13 cellular contexts compared by ENCODE assay signal in genomic region chr20:17822039-17822438, GRCh38.
DNase-seq lines count a peak whose midpoint lies in the region; ATAC-seq, FAIRE-seq and TF ChIP-seq lines count a peak whose summit lies in the region.
"Had no signal": no experiment of that assay in that cellular context is flagged by ENCODE, and none has a peak within 500 bp of the region (broad histone marks: within the 10 kb centered on the region; RNA-seq: fewer than 3 reads in every experiment).

No MANE protein-coding gene starts in this region.

- H3K27me3 ChIP-seq in GM12878 (replicated peaks in 1 of 2; ENCODE audit: control insufficient read depth in 2 of 2, insufficient read depth in 2 of 2, low read length in 1 of 2) (no peaks in the 10 kb centered on the region), upper lobe of right lung (no peaks in the 10 kb centered on the region)
- H3K27me3 ChIP-seq: heart right ventricle had no signal

- no peaks in the 10 kb centered on the region for H4K20me1 ChIP-seq in GM12878 (ENCODE audit: control insufficient read depth, insufficient read depth)

- TF ChIP-seq POLR2A in GM12878 (IDR thresholded peaks at IDR 0.05; ENCODE audit: low read depth, low read length), result no peak

- no peak for TF ChIP-seq RAD21 in GM12878 (IDR thresholded peaks at IDR 0.05; ENCODE audit: insufficient read depth, low read depth, low read length)

- H3K4me2 ChIP-seq in GM12878 (ENCODE audit: control insufficient read depth, insufficient read depth), result no peak overlapping the region

- POLR2A ChIA-PET in GM12878 (lab: Charles Lee), result no interaction called here

- no TSS peak for BruUV-seq in GM12878 (replicated peaks; lab: Mats Ljungman, UMichigan)

- no peak overlapping the region for H3K4me3 ChIP-seq in GM12878
- H3K4me3 ChIP-seq in upper lobe of right lung, result no peak overlapping the region
- H3K4me3 ChIP-seq: heart right ventricle, psoas muscle had no signal

- CTCF ChIA-PET in GM12878 (lab: Yijun Ruan, JAX), result interaction anchor here (0.9 to 1.9 kb wide), 3 partner anchors 34 to 140 kb away, joined by 3 to 8 read pairs (median 7); no protein-coding TSS in a partner anchor

- no peak for FAIRE-seq in GM12878 (lab: Jason Lieb, UNC)
- FAIRE-seq: A204.1 had no signal

- WGBS in GM12878 (ENCODE audit: insufficient coverage, insufficient replicate concordance, low lambda C conversion rate, missing lambda C conversion rate), result 69% methylated on average over 5 of the region's 5 CpGs

- intact Hi-C loops in GM12878 (cut with micrococcal nuclease; ENCODE audit: unreplicated experiment) (no loop called here), upper lobe of right lung (cut with DNase I) (no loop called here)

- no peaks in the 10 kb centered on the region for H3K79me2 ChIP-seq in GM12878 (ENCODE audit: control insufficient read depth, insufficient read depth, low read length)

- RAD21 ChIA-PET in GM12878 (lab: Charles Lee; ENCODE audit: unreplicated experiment), result no interaction called here

- H3K4me1 ChIP-seq in GM12878 (ENCODE audit: control insufficient read depth, insufficient read depth, low read length) (peaks cover 18% of the 10 kb centered on the region), upper lobe of right lung (peaks cover 4% of the 10 kb centered on the region)
- H3K4me1 ChIP-seq: psoas muscle had no signal

- in situ Hi-C loops in GM12878 (cut with MboI), result no loop called here

- no peak for TF ChIP-seq EP300 in GM12878 (IDR thresholded peaks at IDR 0.05; ENCODE audit: borderline replicate concordance in 1 of 2, control insufficient read depth in 1 of 2, low read depth in 2 of 2, low read length in 2 of 2)

- no peak for TF ChIP-seq CTCF in GM12878 (IDR thresholded peaks at IDR 0.05 in 2 of 3, conservative IDR thresholded peaks at IDR 0.05 in 1 of 3; ENCODE audit: control insufficient read depth in 2 of 3, extremely low read depth in 1 of 3, insufficient read depth in 1 of 3, low read depth in 3 of 3, low read length in 3 of 3)
- TF ChIP-seq CTCF in upper lobe of right lung (IDR thresholded peaks at IDR 0.05), result no peak

- DNase-seq in DMS 273 (lab: John Stamatoyannopoulos, UW; ENCODE audit: unreplicated experiment), result peak; percentile 16
- DNase-seq in DMS 273 treated with DMSO at 0.1 percent for 48 hours (lab: John Stamatoyannopoulos, UW), result no peak
- no peak for DNase-seq in GM12878 (ENCODE audit: low read depth, low spot score)
- no peak for DNase-seq in left lobe of liver (ENCODE audit: low spot score)
- no peak for DNase-seq in upper lobe of right lung
- DNase-seq in germinal center (ENCODE audit: low spot score), result no peak
- no peak for DNase-seq in putamen (ENCODE audit: low spot score)
- no peak for DNase-seq in activated CD8-positive, alpha-beta memory T cell treated with anti-CD3 and anti-CD28 coated beads, Interleukin-2, amount 50 U/mL, for 4 hours
- DNase-seq: activated naive CD4-positive, alpha-beta T cell treated with Interleukin-2 at 50 U/mL for 16 hours; heart right ventricle; NCI-H2227 treated with DMSO at 0.1 percent for 48 hours; psoas muscle had no signal

- H3K9ac ChIP-seq in GM12878 (ENCODE audit: control insufficient read depth, insufficient read depth, low read length), result no peak overlapping the region

- H3K9me3 ChIP-seq in GM12878 (replicated peaks; ENCODE audit: control insufficient read depth, insufficient read depth, low read length), result no peaks in the 10 kb centered on the region; the same call in 2 of the 3 replicates
- H3K9me3 ChIP-seq in upper lobe of right lung, result no peaks in the 10 kb centered on the region
- H3K9me3 ChIP-seq: psoas muscle had no signal

- H3K36me3 ChIP-seq in GM12878 (ENCODE audit: control insufficient read depth in 2 of 2, insufficient read depth in 2 of 2, low read length in 1 of 2) (no peaks in the 10 kb centered on the region), upper lobe of right lung (no peaks in the 10 kb centered on the region)
- H3K36me3 ChIP-seq: heart right ventricle had no signal

- no peak overlapping the region for H3K27ac ChIP-seq in GM12878 (ENCODE audit: control insufficient read depth, insufficient read depth)
- H3K27ac ChIP-seq in upper lobe of right lung, result no peak overlapping the region
- H3K27ac ChIP-seq: heart right ventricle, psoas muscle had no signal

- H2AFZ ChIP-seq in GM12878 (ENCODE audit: control insufficient read depth, low read depth, low read length), result no peak overlapping the region; the same call in 1 of the 2 replicates

- ATAC-seq in GM12878 (no peak), left lobe of liver (peak; percentile 86), upper lobe of right lung (peak; percentile 76)

- SMC1A ChIA-PET in GM12878 (lab: Charles Lee; ENCODE audit: uncharacterized antibody, unreplicated experiment), result no interaction called here

TF ChIP-seq in GM12878, 131 proteins besides CTCF, POLR2A, EP300 and RAD21:
- no peak for TF ChIP-seq HDGF (IDR thresholded peaks at IDR 0.05)
- peak; percentile 78 for TF ChIP-seq PKNOX1 (IDR thresholded peaks at IDR 0.05)
- TF ChIP-seq PML (IDR thresholded peaks at IDR 0.05; ENCODE audit: low read length), result no peak
- TF ChIP-seq NFXL1 (IDR thresholded peaks at IDR 0.05; ENCODE audit: borderline replicate concordance), result no peak
- TF ChIP-seq RBBP5 (conservative IDR thresholded peaks at IDR 0.05), result no peak
- TF ChIP-seq, protein P1, sequence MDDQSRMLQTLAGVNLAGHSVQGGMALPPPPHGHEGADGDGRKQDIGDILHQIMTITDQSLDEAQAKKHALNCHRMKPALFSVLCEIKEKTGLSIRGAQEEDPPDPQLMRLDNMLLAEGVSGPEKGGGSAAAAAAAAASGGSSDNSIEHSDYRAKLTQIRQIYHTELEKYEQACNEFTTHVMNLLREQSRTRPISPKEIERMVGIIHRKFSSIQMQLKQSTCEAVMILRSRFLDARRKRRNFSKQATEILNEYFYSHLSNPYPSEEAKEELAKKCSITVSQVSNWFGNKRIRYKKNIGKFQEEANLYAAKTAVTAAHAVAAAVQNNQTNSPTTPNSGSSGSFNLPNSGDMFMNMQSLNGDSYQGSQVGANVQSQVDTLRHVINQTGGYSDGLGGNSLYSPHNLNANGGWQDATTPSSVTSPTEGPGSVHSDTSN (IDR thresholded peaks at IDR 0.05; ENCODE audit: insufficient replicate concordance, low read depth, low read length), result peak; percentile 54
- no peak for TF ChIP-seq BHLHE40 (IDR thresholded peaks at IDR 0.05; ENCODE audit: borderline replicate concordance in 1 of 2, low read depth in 2 of 2, low read length in 1 of 2)
- no peak for TF ChIP-seq HDAC2 (IDR thresholded peaks at IDR 0.05)
- no peak for TF ChIP-seq NFIC (IDR thresholded peaks at IDR 0.05; ENCODE audit: low read depth, low read length)
TF ChIP-seq in GM12878: peak in this region for 2.
